10 cellular contexts compared by ENCODE assay signal in genomic region chr16:57647136-57647875, GRCh38. TPM values are rescaled to one million over a fixed set of nuclear protein-coding genes. Genes with fewer than 3 reads are reported as not detected.
A peak's percentile ranks its signal among the peaks of the same experiment; 100 is the strongest.
DNase-seq lines count a peak whose midpoint lies in the region; ATAC-seq and TF ChIP-seq lines count a peak whose summit lies in the region.
"Had no signal": no experiment of that assay in that cellular context is flagged by ENCODE, and none has a peak within 500 bp of the region (broad histone marks: within the 10 kb centered on the region; RNA-seq: fewer than 3 reads in every experiment).

No MANE protein-coding gene starts in this region.

- ATAC-seq in naive thymus-derived CD8-positive, alpha-beta T cell, result peak in 1 of 2 donors; percentile 32

- H3K9me3 ChIP-seq in BLaER1, result no peaks in the 10 kb centered on the region

- H3K4me3 ChIP-seq in BLaER1 (no peak overlapping the region), brain microvascular endothelial cell (ENCODE audit: low read depth, low read length) (no peak overlapping the region)

- in situ Hi-C loops in brain microvascular endothelial cell (cut with HindIII; ENCODE audit: low pct_ligation_motif_present, low sequenced_read_pairs), result no loop called here

- H3K27me3 ChIP-seq in BLaER1, result no peaks in the 10 kb centered on the region
- no peaks in the 10 kb centered on the region for H3K27me3 ChIP-seq in brain microvascular endothelial cell (replicated peaks)

- peaks cover 8% of the 10 kb centered on the region for H3K36me3 Mint-ChIP-seq in chondrocyte (ENCODE audit: low read depth)
- no peaks in the 10 kb centered on the region for H3K36me3 Mint-ChIP-seq in naive thymus-derived CD8-positive, alpha-beta T cell

- H3K4me1 ChIP-seq in BLaER1, result peaks cover 91% of the 10 kb centered on the region

- H3K4me2 ChIP-seq in BLaER1, result peak overlapping the region; percentile 88

- H3K27ac ChIP-seq in BLaER1, result peak overlapping the region; percentile 58
- no peak overlapping the region for H3K27ac ChIP-seq in brain microvascular endothelial cell

- H3K36me3 ChIP-seq in BLaER1 (peaks cover 3% of the 10 kb centered on the region; the same call in 1 of the 2 replicates), brain microvascular endothelial cell (replicated peaks) (no peaks in the 10 kb centered on the region)

- H3K9ac ChIP-seq in BLaER1, result peak overlapping the region; percentile 20; the same call in 1 of the 2 replicates

- H4K20me1 ChIP-seq in BLaER1, result no peaks in the 10 kb centered on the region

- DNase-seq in HT1080 (ENCODE audit: low read depth), result peak; percentile 46
- no peak for DNase-seq in chondrocyte (ENCODE audit: low spot score)
- DNase-seq in naive thymus-derived CD8-positive, alpha-beta T cell, result no peak
- no peak for DNase-seq in DMS114 treated with DMSO at 0.1 percent for 48 hours (lab: John Stamatoyannopoulos, UW; ENCODE audit: unreplicated experiment)
- no peak for DNase-seq in NOMO-1 treated with DMSO at 0.1 percent for 48 hours (lab: John Stamatoyannopoulos, UW; ENCODE audit: unreplicated experiment)
- DNase-seq in central memory CD4-positive, alpha-beta T cell, result no peak
- no peak for DNase-seq in brain microvascular endothelial cell
- DNase-seq: NCI-H187 treated with DMSO at 0.1 percent for 48 hours had no signal

- peak overlapping the region; percentile 12 for H3K27ac Mint-ChIP-seq in chondrocyte (ENCODE audit: unreplicated experiment)
- peak overlapping the region in 8 of 10 donors; percentile 27 to 90 (median 68) for H3K27ac Mint-ChIP-seq in naive thymus-derived CD8-positive, alpha-beta T cell

- H3K4me3 Mint-ChIP-seq in chondrocyte (ENCODE audit: unreplicated experiment), result no peak overlapping the region
- peak overlapping the region in 7 of 10 donors; percentile 12 to 88 (median 47) for H3K4me3 Mint-ChIP-seq in naive thymus-derived CD8-positive, alpha-beta T cell

- TF ChIP-seq CTCF in chondrocyte (IDR thresholded peaks at IDR 0.05) (no peak), brain microvascular endothelial cell (IDR thresholded peaks at IDR 0.05; ENCODE audit: low read depth, low read length, missing control alignments) (no peak)

- POLR2A ChIA-PET in naive thymus-derived CD8-positive, alpha-beta T cell (lab: Charles Lee), result interaction anchor here (0.6 to 3.8 kb wide), 4 partner anchors 53 to 70 kb away, joined by 3 to 20 read pairs (median 4); no protein-coding TSS in a partner anchor

- no peaks in the 10 kb centered on the region for H3K27me3 Mint-ChIP-seq in chondrocyte (ENCODE audit: low read depth)
- H3K27me3 Mint-ChIP-seq in naive thymus-derived CD8-positive, alpha-beta T cell, result no peaks in the 10 kb centered on the region

- H3K9me3 Mint-ChIP-seq in chondrocyte (ENCODE audit: low read depth), result no peaks in the 10 kb centered on the region
- no peaks in the 10 kb centered on the region for H3K9me3 Mint-ChIP-seq in naive thymus-derived CD8-positive, alpha-beta T cell

- H3K4me1 Mint-ChIP-seq in chondrocyte (ENCODE audit: low read depth), result peaks cover 30% of the 10 kb centered on the region
- H3K4me1 Mint-ChIP-seq in naive thymus-derived CD8-positive, alpha-beta T cell, result peaks cover 23 to 49% (median 42%) of the 10 kb centered on the region in 4 donors

RNA-seq across cellular contexts. Expression of gene ADGRG1, which starts 18.9 kb away (rescaled TPM):
- total RNA-seq in HT1080 (2014; rRNA removed; shearing (Covaris generic)), result 11.5 and 18.9 TPM in 2 replicates
- 38.4 and 40.5 TPM in 2 replicates for polyA plus RNA-seq in HT1080 (2015; cell fraction: cytosol; rRNA removed)
- polyA plus RNA-seq in HT1080 (2015; cell fraction: nucleus; rRNA removed), result 43.5 and 54.5 TPM in 2 replicates
- 16.8 to 57.8 TPM (median 56.3 TPM) in 3 replicates for total RNA-seq in chondrocyte
- under 1 TPM; 0.47 to 0.77 TPM for total RNA-seq in naive thymus-derived CD8-positive, alpha-beta T cell
- polyA plus RNA-seq in naive thymus-derived CD8-positive, alpha-beta T cell, result 10 to 100 TPM in 1 of 3 donors, 1 to 10 TPM in 2; 1.3 to 56.5 (median 1.5) TPM

RNA-seq across cellular contexts. Expression of gene ADGRG3, which starts 20.8 kb away (rescaled TPM):
- not detected in 2 replicates for total RNA-seq in HT1080 (2014; rRNA removed; shearing (Covaris generic))
- polyA plus RNA-seq in HT1080 (2015; cell fraction: cytosol; rRNA removed), result 0.15 TPM in 1 of 2 replicates, not detected in the other
- 0.45 and 0.58 TPM in 2 replicates for polyA plus RNA-seq in HT1080 (2015; cell fraction: nucleus; rRNA removed)
- not detected in 3 replicates for total RNA-seq in chondrocyte
- total RNA-seq in naive thymus-derived CD8-positive, alpha-beta T cell, result not detected
- not detected for polyA plus RNA-seq in naive thymus-derived CD8-positive, alpha-beta T cell
- total RNA-seq: osteocyte had no signal

RNA-seq across cellular contexts. Expression of gene DRC7, which starts 47.3 kb away (rescaled TPM):
- total RNA-seq in HT1080 (2014; rRNA removed; shearing (Covaris generic)), result not detected in 2 replicates
- 0.09 TPM in 1 of 2 replicates, not detected in the other for polyA plus RNA-seq in HT1080 (2015; cell fraction: cytosol; rRNA removed)
- polyA plus RNA-seq in HT1080 (2015; cell fraction: nucleus; rRNA removed), result 0.23 TPM in 1 of 2 replicates, not detected in the other
- total RNA-seq in chondrocyte, result not detected in 3 replicates
- total RNA-seq in naive thymus-derived CD8-positive, alpha-beta T cell, result not detected
- not detected for polyA plus RNA-seq in naive thymus-derived CD8-positive, alpha-beta T cell
- total RNA-seq: osteocyte had no signal
